In genomic region chr5:79021753-79022152, GRCh38 we compare ENCODE assay signal across 1 cellular context.
TF ChIP-seq lines count a peak whose summit lies in the region.

No MANE protein-coding gene starts in this region.

TF ChIP-seq in GM12878, 131 proteins besides CTCF, POLR2A, EP300 and RAD21:
- TF ChIP-seq, protein P1, sequence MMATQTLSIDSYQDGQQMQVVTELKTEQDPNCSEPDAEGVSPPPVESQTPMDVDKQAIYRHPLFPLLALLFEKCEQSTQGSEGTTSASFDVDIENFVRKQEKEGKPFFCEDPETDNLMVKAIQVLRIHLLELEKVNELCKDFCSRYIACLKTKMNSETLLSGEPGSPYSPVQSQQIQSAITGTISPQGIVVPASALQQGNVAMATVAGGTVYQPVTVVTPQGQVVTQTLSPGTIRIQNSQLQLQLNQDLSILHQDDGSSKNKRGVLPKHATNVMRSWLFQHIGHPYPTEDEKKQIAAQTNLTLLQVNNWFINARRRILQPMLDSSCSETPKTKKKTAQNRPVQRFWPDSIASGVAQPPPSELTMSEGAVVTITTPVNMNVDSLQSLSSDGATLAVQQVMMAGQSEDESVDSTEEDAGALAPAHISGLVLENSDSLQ (IDR thresholded peaks at IDR 0.05), result no peak
- peak; percentile 45 for TF ChIP-seq MEF2B (IDR thresholded peaks at IDR 0.05; ENCODE audit: partially characterized antibody, poor library complexity, severe bottlenecking)
